In the genomic region with DNA sequence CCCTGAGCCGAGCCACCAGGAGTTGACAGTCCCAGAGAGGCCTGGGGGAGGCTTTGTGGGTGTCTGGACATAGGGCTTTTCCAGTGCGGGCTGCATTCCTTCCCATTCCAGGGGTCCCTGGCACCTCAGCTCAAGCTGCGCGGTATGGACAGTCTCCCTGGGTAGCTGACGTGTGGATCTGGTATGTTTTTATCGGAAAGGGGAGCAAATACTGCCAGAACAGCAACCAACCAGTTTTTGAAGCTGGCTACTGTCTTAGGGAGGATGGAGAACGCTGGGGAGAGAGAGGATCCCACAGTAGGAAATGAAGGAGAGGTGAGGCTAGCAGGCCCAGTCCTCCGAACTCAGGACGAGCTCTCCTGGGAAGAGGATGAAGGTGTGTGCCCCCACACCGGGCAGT, we compare ENCODE assay signal across 1 cellular context.
TF ChIP-seq lines count a peak whose summit lies in the region.

No MANE protein-coding gene starts in this region.

TF ChIP-seq in GM23338, 12 proteins besides CTCF, POLR2A, EP300 and RAD21:
- TF ChIP-seq, protein P1, sequence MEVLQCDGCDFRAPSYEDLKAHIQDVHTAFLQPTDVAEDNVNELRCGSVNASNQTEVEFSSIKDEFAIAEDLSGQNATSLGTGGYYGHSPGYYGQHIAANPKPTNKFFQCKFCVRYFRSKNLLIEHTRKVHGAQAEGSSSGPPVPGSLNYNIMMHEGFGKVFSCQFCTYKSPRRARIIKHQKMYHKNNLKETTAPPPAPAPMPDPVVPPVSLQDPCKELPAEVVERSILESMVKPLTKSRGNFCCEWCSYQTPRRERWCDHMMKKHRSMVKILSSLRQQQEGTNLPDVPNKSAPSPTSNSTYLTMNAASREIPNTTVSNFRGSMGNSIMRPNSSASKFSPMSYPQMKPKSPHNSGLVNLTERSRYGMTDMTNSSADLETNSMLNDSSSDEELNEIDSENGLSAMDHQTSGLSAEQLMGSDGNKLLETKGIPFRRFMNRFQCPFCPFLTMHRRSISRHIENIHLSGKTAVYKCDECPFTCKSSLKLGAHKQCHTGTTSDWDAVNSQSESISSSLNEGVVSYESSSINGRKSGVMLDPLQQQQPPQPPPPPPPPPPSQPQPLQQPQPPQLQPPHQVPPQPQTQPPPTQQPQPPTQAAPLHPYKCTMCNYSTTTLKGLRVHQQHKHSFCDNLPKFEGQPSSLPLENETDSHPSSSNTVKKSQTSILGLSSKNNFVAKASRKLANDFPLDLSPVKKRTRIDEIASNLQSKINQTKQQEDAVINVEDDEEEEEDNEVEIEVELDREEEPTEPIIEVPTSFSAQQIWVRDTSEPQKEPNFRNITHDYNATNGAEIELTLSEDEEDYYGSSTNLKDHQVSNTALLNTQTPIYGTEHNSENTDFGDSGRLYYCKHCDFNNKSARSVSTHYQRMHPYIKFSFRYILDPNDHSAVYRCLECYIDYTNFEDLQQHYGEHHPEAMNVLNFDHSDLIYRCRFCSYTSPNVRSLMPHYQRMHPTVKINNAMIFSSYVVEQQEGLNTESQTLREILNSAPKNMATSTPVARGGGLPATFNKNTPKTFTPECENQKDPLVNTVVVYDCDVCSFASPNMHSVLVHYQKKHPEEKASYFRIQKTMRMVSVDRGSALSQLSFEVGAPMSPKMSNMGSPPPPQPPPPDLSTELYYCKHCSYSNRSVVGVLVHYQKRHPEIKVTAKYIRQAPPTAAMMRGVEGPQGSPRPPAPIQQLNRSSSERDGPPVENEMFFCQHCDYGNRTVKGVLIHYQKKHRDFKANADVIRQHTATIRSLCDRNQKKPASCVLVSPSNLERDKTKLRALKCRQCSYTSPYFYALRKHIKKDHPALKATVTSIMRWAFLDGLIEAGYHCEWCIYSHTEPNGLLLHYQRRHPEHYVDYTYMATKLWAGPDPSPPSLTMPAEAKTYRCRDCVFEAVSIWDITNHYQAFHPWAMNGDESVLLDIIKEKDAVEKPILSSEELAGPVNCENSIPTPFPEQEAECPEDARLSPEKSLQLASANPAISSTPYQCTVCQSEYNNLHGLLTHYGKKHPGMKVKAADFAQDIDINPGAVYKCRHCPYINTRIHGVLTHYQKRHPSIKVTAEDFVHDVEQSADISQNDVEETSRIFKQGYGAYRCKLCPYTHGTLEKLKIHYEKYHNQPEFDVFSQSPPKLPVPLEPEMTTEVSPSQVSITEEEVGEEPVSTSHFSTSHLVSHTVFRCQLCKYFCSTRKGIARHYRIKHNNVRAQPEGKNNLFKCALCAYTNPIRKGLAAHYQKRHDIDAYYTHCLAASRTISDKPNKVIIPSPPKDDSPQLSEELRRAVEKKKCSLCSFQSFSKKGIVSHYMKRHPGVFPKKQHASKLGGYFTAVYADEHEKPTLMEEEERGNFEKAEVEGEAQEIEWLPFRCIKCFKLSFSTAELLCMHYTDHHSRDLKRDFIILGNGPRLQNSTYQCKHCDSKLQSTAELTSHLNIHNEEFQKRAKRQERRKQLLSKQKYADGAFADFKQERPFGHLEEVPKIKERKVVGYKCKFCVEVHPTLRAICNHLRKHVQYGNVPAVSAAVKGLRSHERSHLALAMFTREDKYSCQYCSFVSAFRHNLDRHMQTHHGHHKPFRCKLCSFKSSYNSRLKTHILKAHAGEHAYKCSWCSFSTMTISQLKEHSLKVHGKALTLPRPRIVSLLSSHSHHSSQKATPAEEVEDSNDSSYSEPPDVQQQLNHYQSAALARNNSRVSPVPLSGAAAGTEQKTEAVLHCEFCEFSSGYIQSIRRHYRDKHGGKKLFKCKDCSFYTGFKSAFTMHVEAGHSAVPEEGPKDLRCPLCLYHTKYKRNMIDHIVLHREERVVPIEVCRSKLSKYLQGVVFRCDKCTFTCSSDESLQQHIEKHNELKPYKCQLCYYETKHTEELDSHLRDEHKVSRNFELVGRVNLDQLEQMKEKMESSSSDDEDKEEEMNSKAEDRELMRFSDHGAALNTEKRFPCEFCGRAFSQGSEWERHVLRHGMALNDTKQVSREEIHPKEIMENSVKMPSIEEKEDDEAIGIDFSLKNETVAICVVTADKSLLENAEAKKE (CRISPR knock-in tag; IDR thresholded peaks at IDR 0.05): no peak
- no peak for TF ChIP-seq NANOG (IDR thresholded peaks at IDR 0.05; ENCODE audit: borderline replicate concordance)
- TF ChIP-seq EZH2phosphoT487 (IDR thresholded peaks at IDR 0.05; ENCODE audit: unreplicated experiment): no peak
- TF ChIP-seq, protein P2, sequence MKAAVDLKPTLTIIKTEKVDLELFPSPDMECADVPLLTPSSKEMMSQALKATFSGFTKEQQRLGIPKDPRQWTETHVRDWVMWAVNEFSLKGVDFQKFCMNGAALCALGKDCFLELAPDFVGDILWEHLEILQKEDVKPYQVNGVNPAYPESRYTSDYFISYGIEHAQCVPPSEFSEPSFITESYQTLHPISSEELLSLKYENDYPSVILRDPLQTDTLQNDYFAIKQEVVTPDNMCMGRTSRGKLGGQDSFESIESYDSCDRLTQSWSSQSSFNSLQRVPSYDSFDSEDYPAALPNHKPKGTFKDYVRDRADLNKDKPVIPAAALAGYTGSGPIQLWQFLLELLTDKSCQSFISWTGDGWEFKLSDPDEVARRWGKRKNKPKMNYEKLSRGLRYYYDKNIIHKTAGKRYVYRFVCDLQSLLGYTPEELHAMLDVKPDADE (IDR thresholded peaks at IDR 0.05): no peak
- TF ChIP-seq CREB1 (CRISPR knock-in tag; IDR thresholded peaks at IDR 0.05; ENCODE audit: low read depth): no peak
- TF ChIP-seq, protein P3, sequence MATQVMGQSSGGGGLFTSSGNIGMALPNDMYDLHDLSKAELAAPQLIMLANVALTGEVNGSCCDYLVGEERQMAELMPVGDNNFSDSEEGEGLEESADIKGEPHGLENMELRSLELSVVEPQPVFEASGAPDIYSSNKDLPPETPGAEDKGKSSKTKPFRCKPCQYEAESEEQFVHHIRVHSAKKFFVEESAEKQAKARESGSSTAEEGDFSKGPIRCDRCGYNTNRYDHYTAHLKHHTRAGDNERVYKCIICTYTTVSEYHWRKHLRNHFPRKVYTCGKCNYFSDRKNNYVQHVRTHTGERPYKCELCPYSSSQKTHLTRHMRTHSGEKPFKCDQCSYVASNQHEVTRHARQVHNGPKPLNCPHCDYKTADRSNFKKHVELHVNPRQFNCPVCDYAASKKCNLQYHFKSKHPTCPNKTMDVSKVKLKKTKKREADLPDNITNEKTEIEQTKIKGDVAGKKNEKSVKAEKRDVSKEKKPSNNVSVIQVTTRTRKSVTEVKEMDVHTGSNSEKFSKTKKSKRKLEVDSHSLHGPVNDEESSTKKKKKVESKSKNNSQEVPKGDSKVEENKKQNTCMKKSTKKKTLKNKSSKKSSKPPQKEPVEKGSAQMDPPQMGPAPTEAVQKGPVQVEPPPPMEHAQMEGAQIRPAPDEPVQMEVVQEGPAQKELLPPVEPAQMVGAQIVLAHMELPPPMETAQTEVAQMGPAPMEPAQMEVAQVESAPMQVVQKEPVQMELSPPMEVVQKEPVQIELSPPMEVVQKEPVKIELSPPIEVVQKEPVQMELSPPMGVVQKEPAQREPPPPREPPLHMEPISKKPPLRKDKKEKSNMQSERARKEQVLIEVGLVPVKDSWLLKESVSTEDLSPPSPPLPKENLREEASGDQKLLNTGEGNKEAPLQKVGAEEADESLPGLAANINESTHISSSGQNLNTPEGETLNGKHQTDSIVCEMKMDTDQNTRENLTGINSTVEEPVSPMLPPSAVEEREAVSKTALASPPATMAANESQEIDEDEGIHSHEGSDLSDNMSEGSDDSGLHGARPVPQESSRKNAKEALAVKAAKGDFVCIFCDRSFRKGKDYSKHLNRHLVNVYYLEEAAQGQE (IDR thresholded peaks at IDR 0.05; ENCODE audit: unreplicated experiment): no peak
- TF ChIP-seq POLR2AphosphoS5 (IDR thresholded peaks at IDR 0.05; ENCODE audit: low read depth): no peak
- no peak for TF ChIP-seq ZNF114 (CRISPR knock-in tag; IDR thresholded peaks at IDR 0.05)
- TF ChIP-seq EZH2 (IDR thresholded peaks at IDR 0.05; ENCODE audit: low read depth, unreplicated experiment): no peak
- no peak for TF ChIP-seq ZNF331 (CRISPR knock-in tag; IDR thresholded peaks at IDR 0.05; ENCODE audit: low read depth)
- TF ChIP-seq STAT1 (IDR thresholded peaks at IDR 0.05; ENCODE audit: unreplicated experiment): no peak
- no peak for TF ChIP-seq JUNB (IDR thresholded peaks at IDR 0.05; ENCODE audit: unreplicated experiment)
